Comparison of ENCODE assay signal across 1 cellular context in genomic region chrX:13506574-13506973, GRCh38.
TF ChIP-seq lines count a peak whose summit lies in the region.

No MANE protein-coding gene starts in this region.

TF ChIP-seq in GM12878, 131 proteins besides CTCF, POLR2A, EP300 and RAD21 (continued from another document):
- TF ChIP-seq ZNF592 (IDR thresholded peaks at IDR 0.05) (no peak), SMAD1 (IDR thresholded peaks at IDR 0.05; ENCODE audit: low read depth, partially characterized antibody) (no peak), CHD1 (IDR thresholded peaks at IDR 0.05; ENCODE audit: low read depth, low read length) (no peak), ESRRA (IDR thresholded peaks at IDR 0.05; ENCODE audit: low read length) (no peak), GABPA (IDR thresholded peaks at IDR 0.05; ENCODE audit: low read depth) (no peak), PBX3 (IDR thresholded peaks at IDR 0.05; ENCODE audit: insufficient replicate concordance, low read depth, low read length) (no peak), ZNF384 (IDR thresholded peaks at IDR 0.05; ENCODE audit: borderline replicate concordance, low read depth, low read length) (peak; percentile 75), MEF2A (IDR thresholded peaks at IDR 0.05; ENCODE audit: insufficient read depth, low read depth, low read length) (0 out of 2 replicates have a peak, but pooled peaks have one; percentile 28), SMC3 (IDR thresholded peaks at IDR 0.05; ENCODE audit: borderline replicate concordance, low read length) (peak; percentile 93)
